24 cellular contexts compared by ENCODE assay signal in genomic region chr6:139912735-139913400, GRCh38.
A peak's percentile ranks its signal among the peaks of the same experiment; 100 is the strongest.
DNase-seq lines count a peak whose midpoint lies in the region; ATAC-seq and TF ChIP-seq lines count a peak whose summit lies in the region.
"Had no signal": no experiment of that assay in that cellular context is flagged by ENCODE, and none has a peak within 500 bp of the region (broad histone marks: within the 10 kb centered on the region; RNA-seq: fewer than 3 reads in every experiment).

No MANE protein-coding gene starts in this region.

- H4K20me1 ChIP-seq in PC-9 (ENCODE audit: insufficient read depth) = no peaks in the 10 kb centered on the region

- no peaks in the 10 kb centered on the region for H3K4me1 Mint-ChIP-seq in stimulated activated naive B cell treated with anti-CD40 and anti-IgM and Interleukin-4, amounts not matched to agents 10 μg/mL and 1 μg/mL and 100 μg/mL, for 72 hours
- H3K4me1 Mint-ChIP-seq: CD4-positive, alpha-beta memory T cell had no signal

- H3K36me3 Mint-ChIP-seq in stimulated activated naive B cell treated with anti-CD40 and anti-IgM and Interleukin-4, amounts not matched to agents 10 μg/mL and 1 μg/mL and 100 μg/mL, for 72 hours = no peaks in the 10 kb centered on the region
- H3K36me3 Mint-ChIP-seq: CD4-positive, alpha-beta memory T cell had no signal

- CTCF ChIA-PET in PC-9 (lab: Charles Lee) = no interaction called here

- H2AFZ ChIP-seq in PC-9 = peak overlapping the region; percentile 55; the same call in 1 of the 2 replicates

- DNase-seq in PC-9 = no peak
- DNase-seq in fibroblast of villous mesenchyme (ENCODE audit: low read depth) = peak; percentile 44
- DNase-seq in right lobe of liver = no peak
- no peak for DNase-seq in stimulated activated naive B cell treated with anti-CD40 and anti-IgM and Interleukin-4, amounts not matched to agents 10 μg/mL and 1 μg/mL and 100 μg/mL, for 72 hours
- DNase-seq in dedifferentiated amniotic fluid mesenchymal stem cell (ENCODE audit: extremely low spot score) = no peak
- no peak for DNase-seq in cardiac septum (ENCODE audit: low spot score)
- DNase-seq in OCI-M1 (lab: John Stamatoyannopoulos, UW) = no peak
- DNase-seq: C1 segment of cervical spinal cord; CD4-positive, alpha-beta memory T cell; COR-L47; DMS79 treated with DMSO at 0.1 percent for 48 hours; GF-D8; H7; KG1; MG63; NCI-H1105 treated with DMSO at 0.1 percent for 48 hours; NCI-H2029; NCI-H446; NCI-H524 treated with DMSO at 0.1 percent for 48 hours; NCI-H82; NK-92 treated with Interleukin-12 subunit alpha and Interleukin-12 subunit beta, amount 100 ng/mL, for 24 hours; SIG-M5 had no signal

- no peak overlapping the region for H3K4me3 Mint-ChIP-seq in stimulated activated naive B cell treated with anti-CD40 and anti-IgM and Interleukin-4, amounts not matched to agents 10 μg/mL and 1 μg/mL and 100 μg/mL, for 72 hours
- H3K4me3 Mint-ChIP-seq: CD4-positive, alpha-beta memory T cell had no signal

- POLR2A ChIA-PET in PC-9 (lab: Charles Lee; ENCODE audit: unreplicated experiment) = no interaction called here

- 0 out of 2 replicates have a peak overlapping the region, but pooled peaks have one; percentile 4 for H3K4me2 ChIP-seq in PC-9
- H3K4me2 ChIP-seq: A549 had no signal

- peak; percentile 81 to 94 (median 92) for ATAC-seq in right lobe of liver
- no peak for ATAC-seq in stimulated activated naive B cell treated with anti-CD40 and anti-IgM and Interleukin-4, amounts not matched to agents 10 μg/mL and 1 μg/mL and 100 μg/mL, for 72 hours (replicated peaks)
- ATAC-seq: A549 had no signal

- intact Hi-C loops in PC-9 (cut with micrococcal nuclease; ENCODE audit: unreplicated experiment) (no loop called here), right lobe of liver (cut with DNase I) (no loop called here), cardiac septum (cut with DNase I) (no loop called here)

- 30% methylated on average over 8 of the region's 10 CpGs for WGBS in right lobe of liver (ENCODE audit: insufficient coverage, low coverage, low lambda C conversion rate, missing lambda C conversion rate)

- H3F3A ChIP-seq in PC-9 (ENCODE audit: insufficient read depth, low read depth) = no peaks in the 10 kb centered on the region

- H3K9me3 ChIP-seq in PC-9 (ENCODE audit: insufficient read depth, low read depth) = peaks cover 13% of the 10 kb centered on the region; the same call in 1 of the 2 replicates
- no peaks in the 10 kb centered on the region for H3K9me3 ChIP-seq in right lobe of liver
- H3K9me3 ChIP-seq: A549 had no signal

- H3K4me1 ChIP-seq in PC-9 (replicated peaks; ENCODE audit: insufficient read depth) = peaks cover 10% of the 10 kb centered on the region
- H3K4me1 ChIP-seq in right lobe of liver = peaks cover 0 to 13% (median 3%) of the 10 kb centered on the region in 4 donors
- H3K4me1 ChIP-seq: A549 had no signal

- H3K27ac Mint-ChIP-seq in stimulated activated naive B cell treated with anti-CD40 and anti-IgM and Interleukin-4, amounts not matched to agents 10 μg/mL and 1 μg/mL and 100 μg/mL, for 72 hours = peak overlapping the region; percentile 14
- H3K27ac Mint-ChIP-seq: CD4-positive, alpha-beta memory T cell had no signal

- no peak for TF ChIP-seq CTCF in PC-9 (conservative IDR thresholded peaks at IDR 0.05)
- no peak for TF ChIP-seq CTCF in fibroblast of villous mesenchyme (IDR thresholded peaks at IDR 0.05; ENCODE audit: insufficient read depth, low read depth, low read length)
- no peak for TF ChIP-seq CTCF in right lobe of liver (IDR thresholded peaks at IDR 0.05)

- H3K27ac ChIP-seq in PC-9 (no peak overlapping the region), right lobe of liver (peak overlapping the region in 2 of 3 donors; percentile 45 to 54)
- H3K27ac ChIP-seq: A549, SK-N-MC had no signal

- H3K36me3 ChIP-seq in PC-9 (ENCODE audit: low read depth) (no peaks in the 10 kb centered on the region), right lobe of liver (no peaks in the 10 kb centered on the region)
- H3K36me3 ChIP-seq: MG63 had no signal

- H3K27me3 ChIP-seq in PC-9 (ENCODE audit: insufficient read depth, low read depth) (no peaks in the 10 kb centered on the region), right lobe of liver (no peaks in the 10 kb centered on the region)
- H3K27me3 ChIP-seq: MG63 had no signal

- H3K4me3 ChIP-seq in PC-9 = no peak overlapping the region
- no peak overlapping the region for H3K4me3 ChIP-seq in fibroblast of villous mesenchyme (ENCODE audit: low read depth, low read length)
- no peak overlapping the region for H3K4me3 ChIP-seq in right lobe of liver
- H3K4me3 ChIP-seq: A549, MG63, SK-N-MC had no signal

- TF ChIP-seq POLR2A in right lobe of liver (IDR thresholded peaks at IDR 0.05) = no peak

- no peaks in the 10 kb centered on the region for H3K79me2 ChIP-seq in PC-9 (ENCODE audit: low read depth)

- H3K27me3 Mint-ChIP-seq in stimulated activated naive B cell treated with anti-CD40 and anti-IgM and Interleukin-4, amounts not matched to agents 10 μg/mL and 1 μg/mL and 100 μg/mL, for 72 hours = no peaks in the 10 kb centered on the region

- H3K9me3 Mint-ChIP-seq in stimulated activated naive B cell treated with anti-CD40 and anti-IgM and Interleukin-4, amounts not matched to agents 10 μg/mL and 1 μg/mL and 100 μg/mL, for 72 hours = no peaks in the 10 kb centered on the region

- no TSS peak for BruUV-seq in PC-9 (replicated peaks; lab: Mats Ljungman, UMichigan)

- H3K9me2 ChIP-seq in PC-9 (ENCODE audit: insufficient read depth) = peaks cover 4% of the 10 kb centered on the region; the same call in 1 of the 2 replicates

Comparison
In these comparisons a context has a peak if more than half of its experiments do, and no peak if none do; other contexts are left out.
1. ATAC-seq: peak in right lobe of liver (4 of 4); none in stimulated activated naive B cell treated with anti-CD40 and anti-IgM and Interleukin-4, amounts not matched to agents 10 μg/mL and 1 μg/mL and 100 μg/mL, for 72 hours (0 of 2).